In the genomic region with DNA sequence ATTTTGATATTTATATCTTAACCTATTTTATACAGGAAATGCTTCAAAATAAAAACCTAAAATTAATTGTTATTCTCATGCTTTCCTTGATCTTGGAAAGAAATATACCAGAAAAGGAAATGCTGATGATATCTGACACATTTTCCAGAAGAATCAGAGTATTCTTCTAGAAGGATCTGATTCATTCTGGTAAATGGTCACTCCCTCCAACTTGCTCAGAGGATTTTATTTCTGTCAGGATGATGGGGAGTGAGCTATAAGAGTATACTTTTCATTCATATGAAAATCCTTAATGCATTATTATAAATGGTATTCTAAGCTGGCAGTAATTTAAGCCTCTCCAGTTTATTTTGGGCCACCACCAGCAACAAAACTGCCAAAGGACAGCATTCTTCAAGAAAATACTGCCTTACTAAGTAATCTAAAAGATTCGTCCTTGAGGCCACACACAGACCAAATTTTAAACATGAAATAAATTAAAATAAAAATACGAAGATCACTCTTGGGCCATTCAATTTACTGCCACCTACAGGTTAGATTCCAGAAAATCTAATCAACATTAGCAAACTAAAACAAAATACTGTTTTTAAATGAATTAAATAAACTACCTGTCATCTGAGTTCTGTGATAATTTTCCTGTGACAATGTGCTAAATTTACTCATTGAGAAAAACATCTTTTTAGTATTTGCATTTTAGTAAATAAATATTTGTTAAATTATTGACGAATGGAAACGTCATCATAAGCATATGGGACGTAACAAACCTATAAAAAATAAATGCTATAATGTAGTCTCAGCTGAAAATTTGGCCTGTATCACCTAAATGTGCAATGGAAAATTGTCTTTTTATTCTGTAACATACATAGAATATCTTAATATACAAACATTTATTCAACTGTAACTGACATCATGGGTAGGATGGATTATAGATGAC, we compare ENCODE assay signal across 10 cellular contexts.
DNase-seq lines count a peak whose midpoint lies in the region; ATAC-seq and TF ChIP-seq lines count a peak whose summit lies in the region.
"Had no signal": no experiment of that assay in that cellular context is flagged by ENCODE, and none has a peak within 500 bp of the region (broad histone marks: within the 10 kb centered on the region; RNA-seq: fewer than 3 reads in every experiment).

No MANE protein-coding gene starts in this region.

- no peak overlapping the region for H3K56ac ChIP-seq in IMR-90 (ENCODE audit: extremely low read depth, insufficient read depth, low read length)

- no CpG with 5 or more reads among the region's 5 CpGs for WGBS in IMR-90 (ENCODE audit: extremely low coverage in 2 of 2, insufficient read length in 1 of 2), 2 experiments

- H2BK5ac ChIP-seq in IMR-90 (ENCODE audit: low read depth, low read length, poor library complexity, severe bottlenecking): no peak overlapping the region

- H3K18ac ChIP-seq in IMR-90 (ENCODE audit: low read depth, low read length): no peak overlapping the region

- H3K36me3 Mint-ChIP-seq in brain (peaks cover 39% of the 10 kb centered on the region), mesothelial cell of epicardium (peaks cover 10% of the 10 kb centered on the region)
- H3K36me3 Mint-ChIP-seq in stimulated activated memory B cell treated with anti-CD40 and anti-IgM and Interleukin-4, amounts not matched to agents 10 μg/mL and 1 μg/mL and 100 μg/mL, for 72 hours: no peaks in the 10 kb centered on the region
- H3K36me3 Mint-ChIP-seq in CD4-positive, alpha-beta T cell (ENCODE audit: low read depth): no peaks in the 10 kb centered on the region

- H2BK15ac ChIP-seq in IMR-90 (ENCODE audit: low read depth, low read length): no peak overlapping the region

- no peaks in the 10 kb centered on the region for H3K79me1 ChIP-seq in IMR-90 (ENCODE audit: low read depth in 1 of 2, low read length in 2 of 2)

- dilution Hi-C loops in IMR-90 (cut with HindIII; ENCODE audit: low sequenced_read_pairs, unreplicated experiment): no loop called here

- H2BK20ac ChIP-seq in IMR-90 (ENCODE audit: low read depth, low read length): no peak overlapping the region

- no peak overlapping the region for H3K23ac ChIP-seq in IMR-90 (ENCODE audit: low read depth, low read length)

- H3K27ac ChIP-seq in IMR-90 (ENCODE audit: insufficient read depth, low read length): no peak overlapping the region
- no peak overlapping the region for H3K27ac ChIP-seq in CD4-positive, alpha-beta T cell (ENCODE audit: low read depth, low read length)
- H3K27ac ChIP-seq: thoracic aorta had no signal

- POLR2A ChIA-PET in IMR-90 (lab: Charles Lee; ENCODE audit: unreplicated experiment): no interaction called here
- POLR2A ChIA-PET in CD4-positive, alpha-beta T cell (lab: Charles Lee): no interaction called here

- BruUV-seq in IMR-90 (replicated peaks; lab: Mats Ljungman, UMichigan): no TSS peak

- H4K20me1 ChIP-seq in IMR-90 (ENCODE audit: insufficient read depth, low read length): no peaks in the 10 kb centered on the region

- H3K9me3 Mint-ChIP-seq in brain: no peaks in the 10 kb centered on the region
- H3K9me3 Mint-ChIP-seq in mesothelial cell of epicardium: no peaks in the 10 kb centered on the region
- no peaks in the 10 kb centered on the region for H3K9me3 Mint-ChIP-seq in stimulated activated memory B cell treated with anti-CD40 and anti-IgM and Interleukin-4, amounts not matched to agents 10 μg/mL and 1 μg/mL and 100 μg/mL, for 72 hours
- H3K9me3 Mint-ChIP-seq in CD4-positive, alpha-beta T cell: no peaks in the 10 kb centered on the region

- in situ Hi-C loops in IMR-90 (cut with MboI; ENCODE audit: low sequenced_read_pairs): no loop called here

- H3K4me3 ChIP-seq in BE2C (ENCODE audit: low read depth, low read length) (no peak overlapping the region), IMR-90 (ENCODE audit: insufficient read depth, low read depth, low read length) (no peak overlapping the region)
- H3K4me3 ChIP-seq: thoracic aorta had no signal

- no peak overlapping the region for H4K8ac ChIP-seq in IMR-90 (ENCODE audit: low read depth in 2 of 2, low read length in 2 of 2)

- no peaks in the 10 kb centered on the region for H3K36me3 ChIP-seq in BE2C
- peaks cover 9% of the 10 kb centered on the region; the same call in 1 of the 2 replicates for H3K36me3 ChIP-seq in IMR-90 (ENCODE audit: control insufficient read depth, insufficient read depth, low read length)
- H3K36me3 ChIP-seq: thoracic aorta had no signal

- no peak overlapping the region for H4K91ac ChIP-seq in IMR-90 (ENCODE audit: insufficient read depth, low read depth, low read length)

- no peak overlapping the region for H3K4ac ChIP-seq in IMR-90 (ENCODE audit: low read depth, low read length)

- H3K4me3 Mint-ChIP-seq in brain: no peak overlapping the region
- no peak overlapping the region for H3K4me3 Mint-ChIP-seq in mesothelial cell of epicardium
- H3K4me3 Mint-ChIP-seq in stimulated activated memory B cell treated with anti-CD40 and anti-IgM and Interleukin-4, amounts not matched to agents 10 μg/mL and 1 μg/mL and 100 μg/mL, for 72 hours: no peak overlapping the region
- H3K4me3 Mint-ChIP-seq in CD4-positive, alpha-beta T cell: no peak overlapping the region

- peak; percentile 46 for TF ChIP-seq CTCF in BE2C (IDR thresholded peaks at IDR 0.05; ENCODE audit: low read depth, low read length)
- TF ChIP-seq CTCF in IMR-90 (conservative IDR thresholded peaks at IDR 0.05; ENCODE audit: low read depth, low read length): peak; percentile 50
- peak; percentile 34 to 60 for TF ChIP-seq CTCF in brain (conservative IDR thresholded peaks at IDR 0.05)
- peak; percentile 40 for TF ChIP-seq CTCF in mesothelial cell of epicardium (IDR thresholded peaks at IDR 0.05; ENCODE audit: unreplicated experiment)
- no peak for TF ChIP-seq CTCF in GM20000 (IDR thresholded peaks at IDR 0.05; ENCODE audit: extremely low read depth, missing control alignments)
- TF ChIP-seq CTCF in CD4-positive, alpha-beta T cell (IDR thresholded peaks at IDR 0.05): no peak

- ATAC-seq in IMR-90 (ENCODE audit: low read depth) (0 out of 2 replicates have a peak, but pooled peaks have one; percentile 29), HG02623 (IDR thresholded peaks at IDR 0.05; ENCODE audit: unreplicated experiment) (no peak)
- ATAC-seq in stimulated activated memory B cell treated with anti-CD40 and anti-IgM and Interleukin-4, amounts not matched to agents 10 μg/mL and 1 μg/mL and 100 μg/mL, for 72 hours: no peak
- no peak for ATAC-seq in CD4-positive, alpha-beta T cell (ENCODE audit: poor library complexity)

- H2BK120ac ChIP-seq in IMR-90 (ENCODE audit: low read depth, low read length): no peak overlapping the region

- no peak overlapping the region for H2AK9ac ChIP-seq in IMR-90 (replicated peaks; ENCODE audit: low read depth, low read length, poor library complexity)

- intact Hi-C loops in IMR-90 (cut with micrococcal nuclease): loop anchor here (10.0 kb wide), 1 partner anchor 418 kb away; no protein-coding TSS in a partner anchor
- intact Hi-C loops in CD4-positive, alpha-beta T cell (cut with DNase I, micrococcal nuclease): no loop called here

- TF ChIP-seq POLR2A in IMR-90 (IDR thresholded peaks at IDR 0.05; ENCODE audit: low read depth, low read length): no peak

- H3K4me1 ChIP-seq in BE2C (peaks cover 21% of the 10 kb centered on the region), IMR-90 (ENCODE audit: control insufficient read depth, insufficient read depth, low read length) (no peaks in the 10 kb centered on the region)

- H3K9me3 ChIP-seq in BE2C: no peaks in the 10 kb centered on the region
- H3K9me3 ChIP-seq in IMR-90 (ENCODE audit: control insufficient read depth, insufficient read depth, low read length): no peaks in the 10 kb centered on the region
- H3K9me3 ChIP-seq in CD4-positive, alpha-beta T cell (ENCODE audit: control insufficient read depth, low read length): no peaks in the 10 kb centered on the region
- H3K9me3 ChIP-seq: thoracic aorta had no signal

- H3K4me1 Mint-ChIP-seq in brain: peaks cover 51% of the 10 kb centered on the region
- H3K4me1 Mint-ChIP-seq in mesothelial cell of epicardium: peaks cover 21% of the 10 kb centered on the region
- no peaks in the 10 kb centered on the region for H3K4me1 Mint-ChIP-seq in stimulated activated memory B cell treated with anti-CD40 and anti-IgM and Interleukin-4, amounts not matched to agents 10 μg/mL and 1 μg/mL and 100 μg/mL, for 72 hours
- no peaks in the 10 kb centered on the region for H3K4me1 Mint-ChIP-seq in CD4-positive, alpha-beta T cell (ENCODE audit: low read depth)

- no peak overlapping the region for H2AFZ ChIP-seq in IMR-90 (replicated peaks; ENCODE audit: low read length, poor library complexity)

- CTCF ChIA-PET in IMR-90 (lab: Yijun Ruan, JAX): interaction anchor here (0.7 kb wide), 1 partner anchor 11 kb away, joined by 3 read pairs; no protein-coding TSS in a partner anchor
- CTCF ChIA-PET in CD4-positive, alpha-beta T cell (lab: Charles Lee): no interaction called here

- H4K5ac ChIP-seq in IMR-90 (ENCODE audit: low read depth, low read length): no peak overlapping the region

- TF ChIP-seq RAD21 in IMR-90 (IDR thresholded peaks at IDR 0.05; ENCODE audit: low read length): peak; percentile 35

- no peak overlapping the region for H3K14ac ChIP-seq in IMR-90 (replicated peaks; ENCODE audit: low read depth, low read length)

- H3K9me1 ChIP-seq in IMR-90 (ENCODE audit: insufficient read depth, low read length): no peaks in the 10 kb centered on the region

- DNase-seq in BE2C (no peak), IMR-90 (peak; percentile 5), mesothelial cell of epicardium (ENCODE audit: low spot score in 2 of 2, unreplicated experiment in 2 of 2) (no peak), GM20000 (ENCODE audit: low spot score) (no peak)
- DNase-seq in CD4-positive, alpha-beta T cell: no peak
- DNase-seq: SIG-M5 had no signal

- no peak overlapping the region for H2AK5ac ChIP-seq in IMR-90 (ENCODE audit: low read depth, low read length)

- no peak overlapping the region for H3K4me2 ChIP-seq in IMR-90 (ENCODE audit: low read depth, low read length)

- no peak overlapping the region for H3K9ac ChIP-seq in IMR-90 (ENCODE audit: low read depth, low read length)

- H3K27ac Mint-ChIP-seq in brain (peak overlapping the region in 1 of 5 experiments; percentile 90), mesothelial cell of epicardium (no peak overlapping the region)
- H3K27ac Mint-ChIP-seq in stimulated activated memory B cell treated with anti-CD40 and anti-IgM and Interleukin-4, amounts not matched to agents 10 μg/mL and 1 μg/mL and 100 μg/mL, for 72 hours: no peak overlapping the region
- H3K27ac Mint-ChIP-seq in CD4-positive, alpha-beta T cell: no peak overlapping the region

- H3K27me3 Mint-ChIP-seq in brain: no peaks in the 10 kb centered on the region
- no peaks in the 10 kb centered on the region for H3K27me3 Mint-ChIP-seq in mesothelial cell of epicardium (ENCODE audit: low read depth)
- no peaks in the 10 kb centered on the region for H3K27me3 Mint-ChIP-seq in stimulated activated memory B cell treated with anti-CD40 and anti-IgM and Interleukin-4, amounts not matched to agents 10 μg/mL and 1 μg/mL and 100 μg/mL, for 72 hours
- no peaks in the 10 kb centered on the region for H3K27me3 Mint-ChIP-seq in CD4-positive, alpha-beta T cell

- H3K27me3 ChIP-seq in BE2C (no peaks in the 10 kb centered on the region), IMR-90 (ENCODE audit: control insufficient read depth, insufficient read depth, low read length) (no peaks in the 10 kb centered on the region)
- H3K27me3 ChIP-seq in CD4-positive, alpha-beta T cell (ENCODE audit: control insufficient read depth, insufficient read depth, low read length): no peaks in the 10 kb centered on the region

Comparison
In these comparisons a context has a peak if more than half of its experiments do, and no peak if none do; other contexts are left out.
1. CTCF ChIP-seq: peak in BE2C (single experiment), IMR-90 (single experiment), brain (2 of 2) and mesothelial cell of epicardium (single experiment); none in GM20000 (single experiment) and CD4-positive, alpha-beta T cell (single experiment).